ENCODE assay signal across 1 cellular context in genomic region chr9:97128919-97129318, GRCh38.
TF ChIP-seq lines count a peak whose summit lies in the region.

No MANE protein-coding gene starts in this region.

TF ChIP-seq in WTC11, 78 proteins besides CTCF, POLR2A, EP300 and RAD21 (continued from another document):
- no peak for TF ChIP-seq ZNF281 (CRISPR knock-in tag; IDR thresholded peaks at IDR 0.05)
- TF ChIP-seq ZNF423 (CRISPR knock-in tag; IDR thresholded peaks at IDR 0.05) = no peak
